ENCODE assay signal across 1 cellular context in the genomic region with DNA sequence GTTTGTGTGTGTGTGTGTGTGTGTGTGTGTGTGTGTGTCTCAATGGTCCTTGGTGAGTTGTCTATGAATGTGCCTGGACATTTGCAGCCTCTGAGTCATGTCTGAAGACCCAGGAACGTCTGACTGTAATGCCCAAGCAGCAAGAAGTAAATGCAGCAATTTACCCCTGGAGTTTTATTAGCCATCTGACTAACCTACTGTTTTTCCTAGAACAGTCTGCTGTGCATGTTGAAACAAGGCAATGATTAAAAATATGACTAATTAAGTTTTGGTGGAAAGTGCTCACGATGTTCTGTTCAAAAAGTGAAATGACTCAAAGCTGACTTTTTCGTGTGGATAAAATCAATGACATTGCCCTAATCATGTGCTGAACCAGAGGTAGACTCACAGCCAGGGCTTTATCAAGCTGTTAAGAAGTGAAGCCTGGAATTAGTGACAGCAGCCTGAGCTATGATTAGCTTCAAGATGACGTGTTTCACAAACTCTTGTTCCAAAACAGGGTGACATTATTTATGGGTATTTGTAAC.
TF ChIP-seq lines count a peak whose summit lies in the region.

No MANE protein-coding gene starts in this region.

TF ChIP-seq in H1, 55 proteins besides CTCF, POLR2A, EP300 and RAD21 (continued from another document):
- TF ChIP-seq ASH2L (IDR thresholded peaks at IDR 0.05; ENCODE audit: low read length) (no peak), KDM5A (IDR thresholded peaks at IDR 0.05; ENCODE audit: low read length) (no peak), CBX8 (IDR thresholded peaks at IDR 0.05; ENCODE audit: borderline replicate concordance, low read depth, low read length) (no peak), BCL11A (IDR thresholded peaks at IDR 0.05; ENCODE audit: low read depth in 2 of 2, low read length in 2 of 2) (no peak), SP1 (IDR thresholded peaks at IDR 0.05; ENCODE audit: low read depth, low read length) (no peak), MAFK (IDR thresholded peaks at IDR 0.05; ENCODE audit: low read depth, low read length) (no peak), SP4 (IDR thresholded peaks at IDR 0.05; ENCODE audit: low read length) (no peak), ZNF274 (IDR thresholded peaks at IDR 0.05; ENCODE audit: borderline replicate concordance, extremely low read depth, low read length) (no peak), SIX5 (IDR thresholded peaks at IDR 0.05; ENCODE audit: low read depth, low read length) (no peak), SP2 (IDR thresholded peaks at IDR 0.05; ENCODE audit: low read length) (no peak), KDM1A (IDR thresholded peaks at IDR 0.05; ENCODE audit: borderline replicate concordance, low read length) (no peak)
- TF ChIP-seq, protein P1, sequence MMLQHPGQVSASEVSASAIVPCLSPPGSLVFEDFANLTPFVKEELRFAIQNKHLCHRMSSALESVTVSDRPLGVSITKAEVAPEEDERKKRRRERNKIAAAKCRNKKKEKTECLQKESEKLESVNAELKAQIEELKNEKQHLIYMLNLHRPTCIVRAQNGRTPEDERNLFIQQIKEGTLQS (IDR thresholded peaks at IDR 0.05; ENCODE audit: insufficient read depth, low read depth, low read length), result no peak
